10 cellular contexts compared by ENCODE assay signal in the genomic region with DNA sequence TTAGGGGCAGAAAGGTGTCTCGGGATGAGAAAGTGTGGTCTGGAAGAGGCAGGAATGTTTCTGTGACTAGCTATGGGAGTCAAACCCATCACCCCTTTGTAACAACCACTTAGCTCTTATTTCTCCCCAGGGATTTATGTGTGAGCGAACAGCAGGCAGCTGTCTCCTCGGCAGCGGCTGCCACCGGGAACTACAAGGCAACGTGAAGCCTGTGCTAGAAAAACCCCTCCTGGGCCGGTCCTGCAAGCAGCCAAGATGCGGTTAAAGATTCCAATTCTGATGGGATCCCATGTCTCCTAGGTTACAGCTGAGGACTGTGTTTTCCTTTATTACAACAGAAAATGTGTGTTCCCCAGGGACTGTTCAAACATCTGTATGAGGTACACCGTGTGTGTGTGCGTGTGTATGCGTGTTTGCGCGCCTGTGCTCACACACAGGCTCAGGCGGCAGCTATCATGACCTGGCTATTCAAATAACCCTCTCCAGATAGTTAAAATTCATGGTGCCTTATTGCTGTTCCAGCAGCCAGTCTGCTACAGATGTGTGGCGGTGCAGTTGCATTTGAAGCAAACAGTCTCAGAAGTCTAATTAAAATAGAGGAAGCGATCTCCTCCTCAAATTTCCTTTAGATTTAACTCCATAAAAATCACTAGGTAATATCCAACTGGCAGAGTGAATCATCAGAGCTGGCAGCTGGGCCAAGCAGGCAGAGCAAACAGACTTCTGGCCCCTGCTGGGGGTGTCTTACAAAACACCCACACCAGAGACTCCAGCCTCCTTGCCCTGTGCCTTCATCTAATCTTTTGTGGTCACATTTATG.
DNase-seq lines count a peak whose midpoint lies in the region; ATAC-seq, FAIRE-seq and TF ChIP-seq lines count a peak whose summit lies in the region.
"Had no signal": no experiment of that assay in that cellular context is flagged by ENCODE, and none has a peak within 500 bp of the region (broad histone marks: within the 10 kb centered on the region; RNA-seq: fewer than 3 reads in every experiment).

No MANE protein-coding gene starts in this region.

- H3K9ac ChIP-seq in kidney (ENCODE audit: low read length in 2 of 2): no peak overlapping the region

- H3K4me3 ChIP-seq in testis (no peak overlapping the region), kidney (ENCODE audit: low read length in 2 of 2) (no peak overlapping the region)

- 54 to 63% methylated on average over 13 to 16 of the region's 16 CpGs for WGBS in testis, 2 donors

- TF ChIP-seq CTCF in D721Med (IDR thresholded peaks at IDR 0.05; ENCODE audit: insufficient read depth, missing control alignments): no peak
- TF ChIP-seq CTCF in testis (IDR thresholded peaks at IDR 0.05): no peak
- no peak for TF ChIP-seq CTCF in kidney (IDR thresholded peaks at IDR 0.05; ENCODE audit: borderline replicate concordance, extremely low read depth, insufficient read depth)

- intact Hi-C loops in testis (cut with DNase I; ENCODE audit: low total_unique reads): no loop called here
- intact Hi-C loops in kidney (cut with DNase I): no loop called here

- FAIRE-seq in D721Med (lab: Jason Lieb, UNC) (peak; percentile 41), kidney (lab: Jason Lieb, UNC) (no peak)

- H3K27me3 ChIP-seq in testis: no peaks in the 10 kb centered on the region

- H3K36me3 ChIP-seq in testis (ENCODE audit: low read depth, missing control alignments): no peaks in the 10 kb centered on the region
- no peaks in the 10 kb centered on the region for H3K36me3 ChIP-seq in kidney (ENCODE audit: control insufficient read depth in 1 of 2, insufficient read depth in 2 of 2, low read length in 2 of 2)

- no peak for ATAC-seq in HG03095 (IDR thresholded peaks at IDR 0.05; ENCODE audit: unreplicated experiment)
- no peak for ATAC-seq in GM21528 (IDR thresholded peaks at IDR 0.05; ENCODE audit: low FRiP score, unreplicated experiment)

- no peak overlapping the region for H3K27ac ChIP-seq in testis
- H3K27ac ChIP-seq in kidney (ENCODE audit: low read depth in 2 of 2, low read length in 2 of 2): no peak overlapping the region
- H3K27ac ChIP-seq: epithelial cell of prostate had no signal

- TF ChIP-seq POLR2A in testis (IDR thresholded peaks at IDR 0.05): no peak

- H3K4me1 ChIP-seq in testis: no peaks in the 10 kb centered on the region
- no peaks in the 10 kb centered on the region for H3K4me1 ChIP-seq in kidney (ENCODE audit: control insufficient read depth in 1 of 2, insufficient read depth in 1 of 2, low read depth in 1 of 2, low read length in 2 of 2)

- DNase-seq in D721Med (ENCODE audit: insufficient read length, low spot score) (peak; percentile 39), NCI-H1417 treated with DMSO at 0.1 percent for 48 hours (lab: John Stamatoyannopoulos, UW) (peak; percentile 49), NCI-H82 treated with DMSO at 0.1 percent for 48 hours (lab: John Stamatoyannopoulos, UW; ENCODE audit: unreplicated experiment) (peak; percentile 82), myocyte (ENCODE audit: low read depth) (peak; percentile 33), testis (no peak), kidney (no peak)
- DNase-seq: aorta had no signal

- no peaks in the 10 kb centered on the region for H3K9me3 ChIP-seq in testis
- peaks cover 0 to 7% of the 10 kb centered on the region in 2 donors for H3K9me3 ChIP-seq in kidney (ENCODE audit: control insufficient read depth in 1 of 2, low read length in 2 of 2)

Comparison
In these comparisons a context has a peak if more than half of its experiments do, and no peak if none do; other contexts are left out.
1. DNase-seq: peak in D721Med (single experiment), NCI-H1417 treated with DMSO at 0.1 percent for 48 hours (single experiment), NCI-H82 treated with DMSO at 0.1 percent for 48 hours (single experiment) and myocyte (single experiment); none in testis (single experiment) and kidney (single experiment).